ENCODE assay signal across 2 cellular contexts in the genomic region with DNA sequence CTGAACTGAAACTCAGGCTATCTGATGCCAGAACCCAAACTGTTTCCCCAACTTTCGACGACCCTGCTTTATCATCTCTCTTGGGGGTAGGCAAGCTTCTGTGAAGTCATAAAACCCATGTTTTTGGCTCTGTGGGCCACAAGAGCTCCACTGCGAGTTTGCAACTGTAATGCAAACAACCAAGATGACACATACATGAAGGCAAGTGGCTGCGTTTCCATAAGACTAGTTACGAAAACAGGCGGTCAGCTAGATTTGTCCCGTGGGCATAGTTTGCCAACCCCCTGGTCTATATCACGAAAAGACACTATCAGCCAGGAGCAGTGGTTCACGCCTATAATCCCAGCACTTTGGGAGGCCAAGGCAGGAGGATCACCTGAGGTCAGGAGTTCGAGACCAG.
TF ChIP-seq lines count a peak whose summit lies in the region.

No MANE protein-coding gene starts in this region.

TF ChIP-seq in SK-N-SH, 30 proteins besides CTCF, POLR2A, EP300 and RAD21:
- TF ChIP-seq, protein P1, sequence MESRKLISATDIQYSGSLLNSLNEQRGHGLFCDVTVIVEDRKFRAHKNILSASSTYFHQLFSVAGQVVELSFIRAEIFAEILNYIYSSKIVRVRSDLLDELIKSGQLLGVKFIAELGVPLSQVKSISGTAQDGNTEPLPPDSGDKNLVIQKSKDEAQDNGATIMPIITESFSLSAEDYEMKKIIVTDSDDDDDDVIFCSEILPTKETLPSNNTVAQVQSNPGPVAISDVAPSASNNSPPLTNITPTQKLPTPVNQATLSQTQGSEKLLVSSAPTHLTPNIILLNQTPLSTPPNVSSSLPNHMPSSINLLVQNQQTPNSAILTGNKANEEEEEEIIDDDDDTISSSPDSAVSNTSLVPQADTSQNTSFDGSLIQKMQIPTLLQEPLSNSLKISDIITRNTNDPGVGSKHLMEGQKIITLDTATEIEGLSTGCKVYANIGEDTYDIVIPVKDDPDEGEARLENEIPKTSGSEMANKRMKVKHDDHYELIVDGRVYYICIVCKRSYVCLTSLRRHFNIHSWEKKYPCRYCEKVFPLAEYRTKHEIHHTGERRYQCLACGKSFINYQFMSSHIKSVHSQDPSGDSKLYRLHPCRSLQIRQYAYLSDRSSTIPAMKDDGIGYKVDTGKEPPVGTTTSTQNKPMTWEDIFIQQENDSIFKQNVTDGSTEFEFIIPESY (IDR thresholded peaks at IDR 0.05; ENCODE audit: borderline replicate concordance, low read depth) = no peak
- TF ChIP-seq, protein P2, sequence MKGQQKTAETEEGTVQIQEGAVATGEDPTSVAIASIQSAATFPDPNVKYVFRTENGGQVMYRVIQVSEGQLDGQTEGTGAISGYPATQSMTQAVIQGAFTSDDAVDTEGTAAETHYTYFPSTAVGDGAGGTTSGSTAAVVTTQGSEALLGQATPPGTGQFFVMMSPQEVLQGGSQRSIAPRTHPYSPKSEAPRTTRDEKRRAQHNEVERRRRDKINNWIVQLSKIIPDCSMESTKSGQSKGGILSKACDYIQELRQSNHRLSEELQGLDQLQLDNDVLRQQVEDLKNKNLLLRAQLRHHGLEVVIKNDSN (IDR thresholded peaks at IDR 0.05; ENCODE audit: borderline replicate concordance, low read depth) = no peak
- TF ChIP-seq RCOR1 (IDR thresholded peaks at IDR 0.05; ENCODE audit: low read length) (no peak), ELF1 (IDR thresholded peaks at IDR 0.05) (no peak), MEF2A (IDR thresholded peaks at IDR 0.05; ENCODE audit: borderline replicate concordance, low read depth) (no peak), MXI1 (IDR thresholded peaks at IDR 0.05; ENCODE audit: low read depth, low read length) (no peak), TEAD4 (IDR thresholded peaks at IDR 0.05; ENCODE audit: borderline replicate concordance, insufficient read depth) (no peak), CHD2 (IDR thresholded peaks at IDR 0.05; ENCODE audit: low read length, partially characterized antibody) (no peak), POLR2AphosphoS5 (IDR thresholded peaks at IDR 0.05; ENCODE audit: low read depth, low read length) (no peak), FOSL2 (IDR thresholded peaks at IDR 0.05; ENCODE audit: borderline replicate concordance, low read depth) (no peak), SMC3 (IDR thresholded peaks at IDR 0.05; ENCODE audit: low read depth, low read length) (no peak), FOXM1 (IDR thresholded peaks at IDR 0.05; ENCODE audit: low read depth) (no peak), RFX5 (IDR thresholded peaks at IDR 0.05; ENCODE audit: low read length) (no peak), GATA2 (CRISPR knock-in tag; IDR thresholded peaks at IDR 0.05) (no peak)
- TF ChIP-seq, protein P3, sequence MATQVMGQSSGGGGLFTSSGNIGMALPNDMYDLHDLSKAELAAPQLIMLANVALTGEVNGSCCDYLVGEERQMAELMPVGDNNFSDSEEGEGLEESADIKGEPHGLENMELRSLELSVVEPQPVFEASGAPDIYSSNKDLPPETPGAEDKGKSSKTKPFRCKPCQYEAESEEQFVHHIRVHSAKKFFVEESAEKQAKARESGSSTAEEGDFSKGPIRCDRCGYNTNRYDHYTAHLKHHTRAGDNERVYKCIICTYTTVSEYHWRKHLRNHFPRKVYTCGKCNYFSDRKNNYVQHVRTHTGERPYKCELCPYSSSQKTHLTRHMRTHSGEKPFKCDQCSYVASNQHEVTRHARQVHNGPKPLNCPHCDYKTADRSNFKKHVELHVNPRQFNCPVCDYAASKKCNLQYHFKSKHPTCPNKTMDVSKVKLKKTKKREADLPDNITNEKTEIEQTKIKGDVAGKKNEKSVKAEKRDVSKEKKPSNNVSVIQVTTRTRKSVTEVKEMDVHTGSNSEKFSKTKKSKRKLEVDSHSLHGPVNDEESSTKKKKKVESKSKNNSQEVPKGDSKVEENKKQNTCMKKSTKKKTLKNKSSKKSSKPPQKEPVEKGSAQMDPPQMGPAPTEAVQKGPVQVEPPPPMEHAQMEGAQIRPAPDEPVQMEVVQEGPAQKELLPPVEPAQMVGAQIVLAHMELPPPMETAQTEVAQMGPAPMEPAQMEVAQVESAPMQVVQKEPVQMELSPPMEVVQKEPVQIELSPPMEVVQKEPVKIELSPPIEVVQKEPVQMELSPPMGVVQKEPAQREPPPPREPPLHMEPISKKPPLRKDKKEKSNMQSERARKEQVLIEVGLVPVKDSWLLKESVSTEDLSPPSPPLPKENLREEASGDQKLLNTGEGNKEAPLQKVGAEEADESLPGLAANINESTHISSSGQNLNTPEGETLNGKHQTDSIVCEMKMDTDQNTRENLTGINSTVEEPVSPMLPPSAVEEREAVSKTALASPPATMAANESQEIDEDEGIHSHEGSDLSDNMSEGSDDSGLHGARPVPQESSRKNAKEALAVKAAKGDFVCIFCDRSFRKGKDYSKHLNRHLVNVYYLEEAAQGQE (IDR thresholded peaks at IDR 0.05; ENCODE audit: low read depth, low read length) = no peak
- TF ChIP-seq, protein P4, sequence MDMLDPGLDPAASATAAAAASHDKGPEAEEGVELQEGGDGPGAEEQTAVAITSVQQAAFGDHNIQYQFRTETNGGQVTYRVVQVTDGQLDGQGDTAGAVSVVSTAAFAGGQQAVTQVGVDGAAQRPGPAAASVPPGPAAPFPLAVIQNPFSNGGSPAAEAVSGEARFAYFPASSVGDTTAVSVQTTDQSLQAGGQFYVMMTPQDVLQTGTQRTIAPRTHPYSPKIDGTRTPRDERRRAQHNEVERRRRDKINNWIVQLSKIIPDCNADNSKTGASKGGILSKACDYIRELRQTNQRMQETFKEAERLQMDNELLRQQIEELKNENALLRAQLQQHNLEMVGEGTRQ (IDR thresholded peaks at IDR 0.05; ENCODE audit: borderline replicate concordance, low read depth, low read length) = no peak
- TF ChIP-seq, protein P5, sequence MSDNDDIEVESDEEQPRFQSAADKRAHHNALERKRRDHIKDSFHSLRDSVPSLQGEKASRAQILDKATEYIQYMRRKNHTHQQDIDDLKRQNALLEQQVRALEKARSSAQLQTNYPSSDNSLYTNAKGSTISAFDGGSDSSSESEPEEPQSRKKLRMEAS (IDR thresholded peaks at IDR 0.05; ENCODE audit: low read depth) = no peak
- TF ChIP-seq, protein P6, sequence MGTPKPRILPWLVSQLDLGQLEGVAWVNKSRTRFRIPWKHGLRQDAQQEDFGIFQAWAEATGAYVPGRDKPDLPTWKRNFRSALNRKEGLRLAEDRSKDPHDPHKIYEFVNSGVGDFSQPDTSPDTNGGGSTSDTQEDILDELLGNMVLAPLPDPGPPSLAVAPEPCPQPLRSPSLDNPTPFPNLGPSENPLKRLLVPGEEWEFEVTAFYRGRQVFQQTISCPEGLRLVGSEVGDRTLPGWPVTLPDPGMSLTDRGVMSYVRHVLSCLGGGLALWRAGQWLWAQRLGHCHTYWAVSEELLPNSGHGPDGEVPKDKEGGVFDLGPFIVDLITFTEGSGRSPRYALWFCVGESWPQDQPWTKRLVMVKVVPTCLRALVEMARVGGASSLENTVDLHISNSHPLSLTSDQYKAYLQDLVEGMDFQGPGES (IDR thresholded peaks at IDR 0.05; ENCODE audit: low read depth, low read length) = no peak

TF ChIP-seq in SK-N-SH treated with all-trans-retinoic acid at 6 μM for 48 hours, 23 proteins besides CTCF, POLR2A, EP300 and RAD21:
- TF ChIP-seq RARB (CRISPR knock-in tag; IDR thresholded peaks at IDR 0.05) (no peak), GLIS3 (CRISPR knock-in tag; IDR thresholded peaks at IDR 0.05) (no peak), ZFP3 (CRISPR knock-in tag; IDR thresholded peaks at IDR 0.05) (no peak), BACH2 (CRISPR knock-in tag; IDR thresholded peaks at IDR 0.05; ENCODE audit: borderline replicate concordance) (no peak), ESRRG (CRISPR knock-in tag; IDR thresholded peaks at IDR 0.05) (no peak)
